14 cellular contexts compared by ENCODE assay signal in genomic region chr17:4017377-4017776, GRCh38. TPM values are rescaled to one million over a fixed set of nuclear protein-coding genes. Genes with fewer than 3 reads are reported as not detected.
DNase-seq lines count a peak whose midpoint lies in the region; ATAC-seq and TF ChIP-seq lines count a peak whose summit lies in the region.
"Had no signal": no experiment of that assay in that cellular context is flagged by ENCODE, and none has a peak within 500 bp of the region (broad histone marks: within the 10 kb centered on the region; RNA-seq: fewer than 3 reads in every experiment).

No MANE protein-coding gene starts in this region.

- H3K4me1 ChIP-seq in A673 (ENCODE audit: insufficient read depth, low read length, poor library complexity, severe bottlenecking) = no peaks in the 10 kb centered on the region
- H3K4me1 ChIP-seq: ascending aorta, gastroesophageal sphincter had no signal

- H3K4me3 ChIP-seq in A673 (ENCODE audit: low read depth, low read length, poor library complexity, severe bottlenecking) = no peak overlapping the region
- H3K4me3 ChIP-seq: ascending aorta, gastroesophageal sphincter had no signal

- CTCF ChIA-PET in A673 (lab: Charles Lee) = interaction anchor here (0.7 kb wide), 2 partner anchors 313 to 395 kb away, joined by 3 read pairs; no protein-coding TSS in a partner anchor

- POLR2A ChIA-PET in A673 (lab: Charles Lee; ENCODE audit: low non-redundant PET) = no interaction called here

- H3K36me3 ChIP-seq in A673 (ENCODE audit: insufficient read depth, low read length, poor library complexity, severe bottlenecking) = peaks cover 33% of the 10 kb centered on the region

- no peaks in the 10 kb centered on the region for H3K27me3 ChIP-seq in A673 (replicated peaks; ENCODE audit: insufficient read depth, low read depth, low read length, poor library complexity)
- H3K27me3 ChIP-seq: ascending aorta, gastroesophageal sphincter had no signal

- ATAC-seq in left colon (peak; percentile 25), GM21447 (IDR thresholded peaks at IDR 0.05; ENCODE audit: unreplicated experiment) (no peak), HG02870 (IDR thresholded peaks at IDR 0.05; ENCODE audit: unreplicated experiment) (no peak), GM18502 (IDR thresholded peaks at IDR 0.05; ENCODE audit: poor library complexity, unreplicated experiment) (no peak)
- ATAC-seq: gastroesophageal sphincter had no signal

- H3K27ac ChIP-seq in A673 (ENCODE audit: low read depth, low read length, poor library complexity, severe bottlenecking) (no peak overlapping the region), VCaP (no peak overlapping the region)
- H3K27ac ChIP-seq: ascending aorta, gastroesophageal sphincter had no signal

- DNase-seq in A673 (ENCODE audit: low spot score) = no peak
- DNase-seq in GM20000 (ENCODE audit: low spot score) = no peak
- no peak for DNase-seq in left colon
- no peak for DNase-seq in T-helper 9 cell
- DNase-seq: activated CD4-positive, alpha-beta T cell treated with anti-CD3 and anti-CD28 coated beads, Interleukin-2, amount 10 ng/mL, durations not matched to agents 24 days and 14 days; NCI-H2081 treated with DMSO at 0.1 percent for 48 hours; stimulated activated CD4-positive, alpha-beta T cell treated with anti-CD3 and anti-CD28 coated beads, Interleukin-1b, Interleukin-23, amount 100 ng/mL, for 48 hours; T-helper 1 cell had no signal

- peak; percentile 36; the same call in 1 of the 2 replicates for TF ChIP-seq CTCF in A673 (conservative IDR thresholded peaks at IDR 0.05; ENCODE audit: low read depth, low read length)
- TF ChIP-seq CTCF in GM20000 (IDR thresholded peaks at IDR 0.05; ENCODE audit: extremely low read depth, missing control alignments) = peak; percentile 4
- peak; percentile 56 for TF ChIP-seq CTCF in VCaP (conservative IDR thresholded peaks at IDR 0.05)

- no TSS peak for BruUV-seq in A673 (replicated peaks; lab: Mats Ljungman, UMichigan)

- H3K9me3 ChIP-seq in A673 (ENCODE audit: low read depth, low read length, poor library complexity, severe bottlenecking) = no peaks in the 10 kb centered on the region
- H3K9me3 ChIP-seq: ascending aorta, gastroesophageal sphincter had no signal

- intact Hi-C loops in A673 (cut with micrococcal nuclease; ENCODE audit: unreplicated experiment) (no loop called here), left colon (cut with DNase I, micrococcal nuclease) (no loop called here)

RNA-seq across cellular contexts. Expression of gene ATP2A3, which starts 53.1 kb away (rescaled TPM):
- 0.17 and 0.79 TPM in 2 replicates for total RNA-seq in A673 (2021)
- total RNA-seq in left colon = 100 to 1,000 TPM; 276 to 300 TPM

Comparison
In these comparisons a context has a peak if more than half of its experiments do, and no peak if none do; other contexts are left out.
1. CTCF ChIP-seq: peak in every context shown above with its lines; median percentile 56 in VCaP; 36 in A673; 4 in GM20000.
2. RNA of gene ATP2A3, which starts 53.1 kb away (total RNA-seq): 276 to 300 TPM in left colon; 0.17 to 0.79 TPM in A673; every median in the first group is over 100 times any median in the second.